ENCODE assay signal across 29 cellular contexts in the genomic region with DNA sequence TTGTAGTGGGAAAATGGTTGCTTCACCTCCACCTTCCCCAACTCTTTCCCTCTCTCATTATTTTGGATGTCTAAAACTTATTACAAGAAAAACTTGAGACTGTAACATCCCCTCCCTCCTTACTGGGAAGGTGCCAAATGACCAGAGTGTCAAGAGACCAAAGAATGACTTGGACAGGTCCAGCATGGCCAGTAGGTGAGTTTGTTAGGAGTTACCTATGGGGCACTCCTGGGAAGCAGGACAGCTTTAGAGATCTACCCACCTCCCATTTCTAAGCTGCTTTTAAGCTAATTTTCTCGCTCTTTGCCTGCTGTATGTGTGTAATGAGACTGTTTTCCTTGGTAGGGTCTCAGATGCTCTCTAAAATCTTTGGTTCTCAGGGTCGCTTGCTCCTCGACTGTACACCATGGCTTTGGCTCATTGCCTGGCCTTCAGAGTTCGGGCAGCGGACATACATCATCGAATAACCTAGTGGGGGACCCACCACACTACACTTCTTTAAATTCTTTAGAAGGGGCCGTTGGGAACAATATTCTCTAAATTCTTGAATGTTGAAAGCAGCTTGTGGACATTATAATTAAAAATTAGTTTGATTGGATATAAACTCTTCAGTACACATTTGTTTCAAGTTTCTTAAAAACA. TPM values are rescaled to one million over a fixed set of nuclear protein-coding genes. Genes with fewer than 3 reads are reported as not detected.
A peak's percentile ranks its signal among the peaks of the same experiment; 100 is the strongest.
DNase-seq lines count a peak whose midpoint lies in the region; ATAC-seq and TF ChIP-seq lines count a peak whose summit lies in the region.
"Had no signal": no experiment of that assay in that cellular context is flagged by ENCODE, and none has a peak within 500 bp of the region (broad histone marks: within the 10 kb centered on the region; RNA-seq: fewer than 3 reads in every experiment).

No MANE protein-coding gene starts in this region.

- H3K27me3 Mint-ChIP-seq in T-helper 17 cell (no peaks in the 10 kb centered on the region), mesothelial cell of epicardium (ENCODE audit: low read depth) (no peaks in the 10 kb centered on the region)

- DNase-seq in DMS 273 (lab: John Stamatoyannopoulos, UW; ENCODE audit: unreplicated experiment): peak; percentile 18
- DNase-seq in DMS 273 treated with DMSO at 0.1 percent for 48 hours (lab: John Stamatoyannopoulos, UW): no peak
- peak; percentile 2 for DNase-seq in G401 (ENCODE audit: low spot score)
- no peak for DNase-seq in T-helper 17 cell
- DNase-seq in mesothelial cell of epicardium (ENCODE audit: low spot score in 2 of 2, unreplicated experiment in 2 of 2): no peak
- no peak for DNase-seq in esophagus squamous epithelium (lab: John Stamatoyannopoulos, UW)
- DNase-seq: ACHN, BE2C, GDM1, HCEC 1CT, Karpas-422, NCI-H1092 treated with DMSO at 0.1 percent for 48 hours, NCI-H1436, NCI-H187, NCI-H2081 treated with DMSO at 0.1 percent for 48 hours, NCI-H2171, NCI-H226, NCI-H510A, NCI-H69, SHP77 had no signal

- peak; percentile 12 for TF ChIP-seq CTCF in mesothelial cell of epicardium (IDR thresholded peaks at IDR 0.05; ENCODE audit: unreplicated experiment)
- no peak for TF ChIP-seq CTCF in esophagus squamous epithelium (IDR thresholded peaks at IDR 0.05)

- H3K36me3 ChIP-seq in esophagus squamous epithelium: peaks cover 0 to 84% (median 3%) of the 10 kb centered on the region in 3 donors

- H3K4me1 Mint-ChIP-seq in T-helper 17 cell (no peaks in the 10 kb centered on the region), mesothelial cell of epicardium (no peaks in the 10 kb centered on the region)
- H3K4me1 Mint-ChIP-seq: CD14-positive monocyte had no signal

- no peaks in the 10 kb centered on the region for H3K9me3 ChIP-seq in T-helper 17 cell (ENCODE audit: control insufficient read depth, low read length, poor library complexity, severe bottlenecking)
- H3K9me3 ChIP-seq in esophagus squamous epithelium: no peaks in the 10 kb centered on the region
- H3K9me3 ChIP-seq: BE2C had no signal

- ATAC-seq in T-helper 17 cell (no peak), GM19035 (IDR thresholded peaks at IDR 0.05; ENCODE audit: unreplicated experiment) (no peak), HG03571 (IDR thresholded peaks at IDR 0.05; ENCODE audit: unreplicated experiment) (no peak)
- ATAC-seq: GM12878, Panc1 had no signal

- intact Hi-C loops in esophagus squamous epithelium (cut with DNase I): no loop called here

- H3K4me1 ChIP-seq in esophagus squamous epithelium: no peaks in the 10 kb centered on the region
- H3K4me1 ChIP-seq: BE2C had no signal

- H3K27me3 ChIP-seq in esophagus squamous epithelium: no peaks in the 10 kb centered on the region
- H3K27me3 ChIP-seq: BE2C had no signal

- H3K27ac Mint-ChIP-seq in T-helper 17 cell (peak overlapping the region; percentile 43), mesothelial cell of epicardium (no peak overlapping the region)

- in situ Hi-C loops in G401 (cut with HindIII; ENCODE audit: low sequenced_read_pairs): no loop called here

- 79 to 91% methylated on average over 7 of the region's 7 CpGs for whole genome bisulfite sequencing in esophagus squamous epithelium, 2 donors

- no peaks in the 10 kb centered on the region for H3K9me3 Mint-ChIP-seq in mesothelial cell of epicardium

- H3K36me3 Mint-ChIP-seq in T-helper 17 cell (ENCODE audit: low read depth) (peaks cover 6% of the 10 kb centered on the region), mesothelial cell of epicardium (peaks cover 19% of the 10 kb centered on the region)

- H3K4me3 Mint-ChIP-seq in T-helper 17 cell (no peak overlapping the region), mesothelial cell of epicardium (no peak overlapping the region)
- H3K4me3 Mint-ChIP-seq: CD14-positive monocyte had no signal

- no peak for TF ChIP-seq POLR2A in esophagus squamous epithelium (IDR thresholded peaks at IDR 0.05)

- H3K27ac ChIP-seq in esophagus squamous epithelium: no peak overlapping the region
- H3K27ac ChIP-seq: 22Rv1, HL-60, RWPE1 had no signal

- H3K4me3 ChIP-seq in esophagus squamous epithelium: no peak overlapping the region
- H3K4me3 ChIP-seq: GM12878 had no signal

RNA-seq across cellular contexts. Expression of gene SLC30A6, which starts 45.2 kb away (rescaled TPM):
- 21.8 and 24.1 TPM in 2 replicates for total RNA-seq in G401 (2014; rRNA removed; shearing (Covaris generic))
- total RNA-seq in T-helper 17 cell (1 to 10 TPM; 8.0 to 8.1 TPM), mesothelial cell of epicardium (30.2 to 33.2 TPM (median 31.1 TPM) in 3 replicates), esophagus squamous epithelium (10 to 100 TPM in 3 of 4 donors, 1 to 10 TPM in 1; 9.3 to 22.5 (median 17.2) TPM)

RNA-seq across cellular contexts. Expression of gene NLRC4, which starts 53.8 kb away (rescaled TPM):
- total RNA-seq in G401 (2014; rRNA removed; shearing (Covaris generic)): not detected in 2 replicates
- total RNA-seq in T-helper 17 cell (under 1 TPM; 0.10 to 0.32 TPM), mesothelial cell of epicardium (not detected in 3 replicates), esophagus squamous epithelium (under 1 TPM in 3 of 4 donors, not detected in 1; 0.44 to 0.91 (median 0.57) TPM)
- total RNA-seq: OCI-LY7 had no signal

Comparison
In these comparisons a context has a peak if more than half of its experiments do, and no peak if none do; other contexts are left out.
1. DNase-seq: peak in DMS 273 (single experiment) and G401 (single experiment); none in DMS 273 treated with DMSO at 0.1 percent for 48 hours (single experiment), T-helper 17 cell (0 of 3), mesothelial cell of epicardium (0 of 2) and esophagus squamous epithelium (single experiment).